In genomic region chr2:60096556-60096955, GRCh38 we compare ENCODE assay signal across 24 cellular contexts.
"Had no signal": no experiment of that assay in that cellular context is flagged by ENCODE, and none has a peak within 500 bp of the region (broad histone marks: within the 10 kb centered on the region; RNA-seq: fewer than 3 reads in every experiment).

No MANE protein-coding gene starts in this region.

- H3K4me1 ChIP-seq: esophagus squamous epithelium, gastroesophageal sphincter had no signal

- H3K9me3 ChIP-seq: esophagus squamous epithelium, gastroesophageal sphincter, heart right ventricle had no signal

- DNase-seq: activated CD4-positive, alpha-beta T cell treated with anti-CD3 and anti-CD28 coated beads for 48 hours; activated CD4-positive, alpha-beta T cell treated with anti-CD3 and anti-CD28 coated beads, Interleukin-2, amount 50 U/mL, for 1 hour; activated CD4-positive, alpha-beta T cell treated with anti-CD3 and anti-CD28 coated beads, Interleukin-2, amount 50 U/mL, for 48 hours; activated CD8-positive, alpha-beta memory T cell treated with anti-CD3 and anti-CD28 coated beads for 24 hours; activated CD8-positive, alpha-beta T cell treated with anti-CD3 and anti-CD28 coated beads for 36 hours; activated effector memory CD4-positive, alpha-beta T cell treated with Interleukin-2 at 50 U/mL for 16 hours; activated gamma-delta T cell treated with Interleukin-2 at 50 U/mL for 16 hours; activated naive CD4-positive, alpha-beta T cell treated with anti-CD3 and anti-CD28 coated beads, Interleukin-2, amount 50 U/mL, for 16 hours; activated naive CD4-positive, alpha-beta T cell treated with Interleukin-2 at 50 U/mL for 16 hours; activated T-cell treated with anti-CD3 and anti-CD28 coated beads, Interleukin-2, amount 50 U/mL, for 4 hours; amniotic stem cell; anterior cingulate cortex; brain microvascular endothelial cell; cortex of kidney; effector CD8-positive, alpha-beta T cell; esophagus squamous epithelium; foreskin melanocyte; heart right ventricle; T-helper 2 cell had no signal

- H3K36me3 ChIP-seq: brain microvascular endothelial cell, esophagus squamous epithelium, gastroesophageal sphincter, heart right ventricle had no signal

- ATAC-seq: activated CD8-positive, alpha-beta T cell treated with anti-CD3 and anti-CD28 coated beads for 36 hours; activated T-cell treated with anti-CD3 and anti-CD28 coated beads, Interleukin-2, amount 50 U/mL, for 4 hours; activated T-helper 17 cell treated with anti-CD3 and anti-CD28 coated beads, Interleukin-2, amount 50 U/mL, for 72 hours; gastroesophageal sphincter; heart right ventricle; WTC11 had no signal

- H3K27me3 ChIP-seq: brain microvascular endothelial cell, esophagus squamous epithelium, gastroesophageal sphincter, heart right ventricle had no signal

- H3K4me3 ChIP-seq: esophagus squamous epithelium, gastroesophageal sphincter, heart right ventricle had no signal

- H3K27ac ChIP-seq: brain microvascular endothelial cell, epithelial cell of prostate, esophagus squamous epithelium, gastroesophageal sphincter, heart right ventricle, VCaP had no signal
